ENCODE assay signal across 8 cellular contexts in genomic region chr7:80659120-80660055, GRCh38. TPM values are rescaled to one million over a fixed set of nuclear protein-coding genes. Genes with fewer than 3 reads are reported as not detected.
A peak's percentile ranks its signal among the peaks of the same experiment; 100 is the strongest.
DNase-seq lines count a peak whose midpoint lies in the region; ATAC-seq, FAIRE-seq and TF ChIP-seq lines count a peak whose summit lies in the region.

No MANE protein-coding gene starts in this region.

- TF ChIP-seq EP300 in K562 (IDR thresholded peaks at IDR 0.05; ENCODE audit: low read length) (no peak), HepG2 (IDR thresholded peaks at IDR 0.05; ENCODE audit: low read depth in 2 of 2, low read length in 2 of 2) (no peak), HepG2 (CRISPR knock-in tag; IDR thresholded peaks at IDR 0.05; ENCODE audit: borderline replicate concordance) (no peak)

- H3K9ac ChIP-seq in K562 (ENCODE audit: insufficient read depth in 1 of 2, low read depth in 2 of 2, low read length in 2 of 2), result no peak overlapping the region
- H3K9ac ChIP-seq in HepG2 (ENCODE audit: insufficient read depth, low read depth, low read length), result no peak overlapping the region

- H3K4me1 ChIP-seq in K562 (replicated peaks in 1 of 2; ENCODE audit: control insufficient read depth in 2 of 2, insufficient read depth in 2 of 2, low read length in 2 of 2) (no peaks in the 10 kb centered on the region), HepG2 (ENCODE audit: insufficient read depth, low read length) (peaks cover 22% of the 10 kb centered on the region)

- TF ChIP-seq CTCF in K562 (IDR thresholded peaks at IDR 0.05 in 2 of 3, conservative IDR thresholded peaks at IDR 0.05 in 1 of 3; ENCODE audit: insufficient read depth in 2 of 3, low read depth in 1 of 3, low read length in 3 of 3), result peak in 2 of 3 experiments; percentile 15 to 56; a peak in 4 of 6 replicates
- peak; percentile 60 for TF ChIP-seq CTCF in HepG2 (CRISPR knock-in tag; IDR thresholded peaks at IDR 0.05)

- no peak overlapping the region for H2AFZ ChIP-seq in K562 (ENCODE audit: low read depth, low read length)
- H2AFZ ChIP-seq in HepG2 (ENCODE audit: low read length), result no peak overlapping the region

- POLR2A ChIA-PET in K562 (lab: Yijun Ruan, JAX) (no interaction called here), HepG2 (lab: Yijun Ruan, JAX) (no interaction called here)

- intact Hi-C loops in K562 (cut with micrococcal nuclease), result loop anchor here (5.0 kb wide), 1 partner anchor 602 kb away; no protein-coding TSS in a partner anchor
- intact Hi-C loops in HepG2 (cut with micrococcal nuclease; ENCODE audit: unreplicated experiment), result loop anchor here (1.0 to 10.0 kb wide), 4 partner anchors 206 to 595 kb away; partner anchors contain the start of gene GNAI1

- no peaks in the 10 kb centered on the region for H3K9me1 ChIP-seq in K562 (ENCODE audit: control insufficient read depth, insufficient read depth, low read length)

- no peaks in the 10 kb centered on the region for H4K20me1 ChIP-seq in K562 (replicated peaks; ENCODE audit: control insufficient read depth, insufficient read depth, low read length)
- no peaks in the 10 kb centered on the region for H4K20me1 ChIP-seq in HepG2 (ENCODE audit: insufficient read depth, low read length)

- TF ChIP-seq POLR2A in K562 (conservative IDR thresholded peaks at IDR 0.05) (no peak), HepG2 (IDR thresholded peaks at IDR 0.05; ENCODE audit: insufficient read depth in 1 of 2, low read depth in 2 of 2, low read length in 2 of 2) (no peak)

- H3K27me3 ChIP-seq in K562 (ENCODE audit: control insufficient read depth in 2 of 2, insufficient read depth in 2 of 2, low read length in 2 of 2) (no peaks in the 10 kb centered on the region), HepG2 (ENCODE audit: control insufficient read depth in 1 of 2, insufficient read depth in 2 of 2, low read length in 2 of 2) (no peaks in the 10 kb centered on the region)

- BruUV-seq in K562 (replicated peaks; lab: Mats Ljungman, UMichigan), result no TSS peak
- no TSS peak for BruUV-seq in HepG2 (replicated peaks; lab: Mats Ljungman, UMichigan)

- H3K9me3 ChIP-seq in K562 (replicated peaks; ENCODE audit: control insufficient read depth, insufficient read depth, low read depth, low read length) (no peaks in the 10 kb centered on the region), HepG2 (ENCODE audit: low read length) (no peaks in the 10 kb centered on the region)

- in situ Hi-C loops in K562 (cut with MboI), result no loop called here
- in situ Hi-C loops in HepG2 (cut with HindIII; ENCODE audit: extremely low pct_ligation_motif_present, low pct_unique_long_range_greater_than_20kb), result loop anchor here (5.0 kb wide), 1 partner anchor 227 kb away; no protein-coding TSS in a partner anchor

- FAIRE-seq in K562 (lab: Jason Lieb, UNC) (peak; percentile 19), HepG2 (lab: Jason Lieb, UNC) (no peak)

- no peak overlapping the region for H3K4me2 ChIP-seq in K562 (ENCODE audit: insufficient read depth, low read length)
- no peak overlapping the region for H3K4me2 ChIP-seq in HepG2 (ENCODE audit: low read depth, low read length)

- peak; percentile 27 for DNase-seq in COR-L47 (lab: John Stamatoyannopoulos, UW)
- DNase-seq in NCI-H146 treated with DMSO at 0.1 percent for 48 hours (lab: John Stamatoyannopoulos, UW; ENCODE audit: unreplicated experiment), result peak; percentile 51
- DNase-seq in K562 (ENCODE audit: extremely low read depth in 1 of 4, low spot score in 3 of 4), result peak; percentile 18 to 29 (median 26)
- DNase-seq in HepG2 (ENCODE audit: low spot score), result peak; percentile 26

- CTCF ChIA-PET in K562 (lab: Yijun Ruan, JAX; ENCODE audit: low intra/inter-chr PET ratio), result interaction anchor here (0.6 kb wide), 1 partner anchor 228 kb away, joined by 3 read pairs; no protein-coding TSS in a partner anchor
- CTCF ChIA-PET in HepG2 (lab: Yijun Ruan, JAX; ENCODE audit: low intra/inter-chr PET ratio, low total read pairs), result interaction anchor here (2.8 kb wide), 1 partner anchor 231 kb away, joined by 25 read pairs; no protein-coding TSS in a partner anchor

- WGBS in K562 (ENCODE audit: insufficient coverage, low coverage, missing lambda C conversion rate), result 0% methylated on average over 3 of the region's 3 CpGs
- 5% methylated on average over 3 of the region's 3 CpGs for WGBS in HepG2 (ENCODE audit: low lambda C conversion rate)

- H3K36me3 ChIP-seq in K562 (ENCODE audit: control insufficient read depth, insufficient read depth, low read length) (no peaks in the 10 kb centered on the region), HepG2 (replicated peaks in 1 of 2; ENCODE audit: control insufficient read depth in 1 of 2, insufficient read depth in 2 of 2, low read length in 2 of 2) (no peaks in the 10 kb centered on the region)

- TF ChIP-seq RAD21 in K562 (CRISPR knock-in tag; conservative IDR thresholded peaks at IDR 0.05 in 1 of 2, IDR thresholded peaks at IDR 0.05 in 1 of 2) (peak; percentile 34 to 54), HepG2 (CRISPR knock-in tag; IDR thresholded peaks at IDR 0.05) (no peak)

- H3K27ac ChIP-seq in K562 (ENCODE audit: extremely low read depth, low read depth, low read length) (no peak overlapping the region), HepG2 (ENCODE audit: extremely low read length, insufficient read depth, low read length) (no peak overlapping the region)

- H3K79me2 ChIP-seq in K562 (ENCODE audit: control insufficient read depth, insufficient read depth, low read length) (no peaks in the 10 kb centered on the region), HepG2 (ENCODE audit: insufficient read depth, low read length) (no peaks in the 10 kb centered on the region)

- H3K4me3 ChIP-seq in K562 (no peak overlapping the region), HepG2 (replicated peaks in 1 of 3; ENCODE audit: insufficient read depth in 1 of 3, low read depth in 2 of 3, low read length in 3 of 3) (no peak overlapping the region)

- ATAC-seq in GM21447 (IDR thresholded peaks at IDR 0.05; ENCODE audit: unreplicated experiment) (peak; percentile 67), K562 (no peak), HepG2 (no peak; the same call in 2 of the 3 replicates), HG02642 (IDR thresholded peaks at IDR 0.05; ENCODE audit: poor library complexity, unreplicated experiment) (no peak), HG03520 (IDR thresholded peaks at IDR 0.05; ENCODE audit: unreplicated experiment) (no peak), GM19351 (IDR thresholded peaks at IDR 0.05; ENCODE audit: unreplicated experiment) (no peak)

TF ChIP-seq in K562, 482 proteins besides CTCF, POLR2A, EP300 and RAD21 (continues in another document):
- TF ChIP-seq MTA1 (IDR thresholded peaks at IDR 0.05; ENCODE audit: borderline replicate concordance), result no peak

TF ChIP-seq in HepG2, 621 proteins besides CTCF, POLR2A, EP300 and RAD21:
- TF ChIP-seq KAT8 (CRISPR knock-in tag; IDR thresholded peaks at IDR 0.05) (0 out of 2 replicates have a peak, but pooled peaks have one; percentile 18), STAG1 (CRISPR knock-in tag; IDR thresholded peaks at IDR 0.05) (peak; percentile 65), SALL2 (CRISPR knock-in tag; IDR thresholded peaks at IDR 0.05) (no peak), SMC3 (IDR thresholded peaks at IDR 0.05; ENCODE audit: low read length) (peak; percentile 68; the same call in 1 of the 2 replicates), RFXANK (CRISPR knock-in tag; IDR thresholded peaks at IDR 0.05) (no peak)

RNA-seq across cellular contexts. Expression of gene CD36, which starts 20.9 kb away (rescaled TPM):
- total RNA-seq in K562 (2011; cell fraction: chromatin; rRNA removed; ENCODE audit: low replicate concordance), result 3.9 and 10.0 TPM in 2 replicates
- total RNA-seq in K562 (2011; cell fraction: nucleolus; rRNA removed), result 2.0 and 3.5 TPM in 2 replicates
- 4.2 and 7.2 TPM in 2 replicates for total RNA-seq in K562 (2011; cell fraction: nucleoplasm; rRNA removed)
- total RNA-seq in K562 (2014; rRNA removed), result 0.09 and 0.41 TPM in 2 replicates
- 0.25 and 0.96 TPM in 2 replicates for total RNA-seq in K562 (2014; rRNA removed; fragmentation: Illumina TruSeq; extraction: Trizol)
- total RNA-seq in K562 (2015; rRNA removed; fragmentation: Illumina TruSeq; extraction: Trizol), result 0.18 and 0.30 TPM in 2 replicates
- total RNA-seq in K562 (2021), result 0.42 and 0.72 TPM in 2 replicates
- polyA plus RNA-seq in K562 (2011; rRNA removed), result 1.5 and 4.0 TPM in 2 replicates
- 0.35 and 0.69 TPM in 2 replicates for polyA plus RNA-seq in K562 (2011; cell fraction: cytosol; rRNA removed)
- 0.97 and 1.5 TPM in 2 replicates for polyA plus RNA-seq in K562 (2011; cell fraction: nucleus; rRNA removed)
- polyA plus RNA-seq in K562 (2012), result 0.06 and 0.38 TPM in 2 replicates
- 0.21 and 0.52 TPM in 2 replicates for polyA plus RNA-seq in K562 (2014; fragmentation: Illumina TruSeq; extraction: Trizol)
- under 1 TPM; 0.51 to 0.55 TPM for polyA plus RNA-seq in K562 (2014; fragmentation: Nextera tagmentation; extraction: Ambion mirVana)
- 0.13 and 0.80 TPM in 2 replicates for polyA plus RNA-seq in K562 (2014; rRNA removed)
- polyA minus RNA-seq in K562 (2011; rRNA and poly(A)+ RNA removed), result 1.9 and 4.1 TPM in 2 replicates
- polyA minus RNA-seq in K562 (2011; cell fraction: cytosol; rRNA and poly(A)+ RNA removed), result 1.1 TPM in 1 of 2 replicates, not detected in the other
- polyA minus RNA-seq in K562 (2011; cell fraction: nucleus; rRNA and poly(A)+ RNA removed), result 1.3 and 1.4 TPM in 2 replicates
- total RNA-seq in HepG2 (2016; rRNA removed; fragmentation: Illumina TruSeq; extraction: Trizol), result 3.4 and 4.8 TPM in 2 replicates
- 0.61 and 0.88 TPM in 2 replicates for total RNA-seq in HepG2 (2016; cell fraction: cytosol; rRNA removed; fragmentation: Illumina TruSeq; extraction: Trizol; ENCODE audit: low read depth)
- total RNA-seq in HepG2 (2016; cell fraction: insoluble cytoplasmic fraction; rRNA removed; fragmentation: Illumina TruSeq; extraction: Trizol), result 2.4 and 4.7 TPM in 2 replicates
- total RNA-seq in HepG2 (2016; cell fraction: membrane; rRNA removed; fragmentation: Illumina TruSeq; extraction: Trizol), result 1.3 and 1.5 TPM in 2 replicates
- 6.2 and 8.1 TPM in 2 replicates for total RNA-seq in HepG2 (2016; cell fraction: nucleus; rRNA removed; fragmentation: Illumina TruSeq; extraction: Trizol)
- 1.9 and 2.8 TPM in 2 replicates for polyA plus RNA-seq in HepG2 (2011; rRNA removed)
- polyA plus RNA-seq in HepG2 (2011; cell fraction: cytosol; rRNA removed), result 1.1 and 1.4 TPM in 2 replicates
- 0.93 and 1.5 TPM in 2 replicates for polyA plus RNA-seq in HepG2 (2011; cell fraction: nucleus; rRNA removed)
- polyA plus RNA-seq in HepG2 (2012), result 2.1 and 4.0 TPM in 2 replicates
- polyA plus RNA-seq in HepG2 (2016; cell fraction: cytosol; fragmentation: Illumina TruSeq; extraction: Trizol; ENCODE audit: low read depth), result 0.34 and 0.44 TPM in 2 replicates
- polyA plus RNA-seq in HepG2 (2016; cell fraction: insoluble cytoplasmic fraction; fragmentation: Illumina TruSeq; extraction: Trizol; ENCODE audit: low read depth), result 1.2 and 1.7 TPM in 2 replicates
- polyA plus RNA-seq in HepG2 (2016; cell fraction: membrane; fragmentation: Illumina TruSeq; extraction: Trizol; ENCODE audit: low read depth), result 0.30 and 0.38 TPM in 2 replicates
- 4.3 TPM in 2 replicates for polyA plus RNA-seq in HepG2 (2016; cell fraction: nucleus; fragmentation: Illumina TruSeq; extraction: Trizol; ENCODE audit: insufficient read depth, low read depth)
- polyA minus RNA-seq in HepG2 (2011; rRNA and poly(A)+ RNA removed; ENCODE audit: low replicate concordance), result 0.05 and 2.6 TPM in 2 replicates
- polyA minus RNA-seq in HepG2 (2011; cell fraction: cytosol; rRNA and poly(A)+ RNA removed), result 1.4 and 3.9 TPM in 2 replicates
- 5.0 and 6.0 TPM in 2 replicates for polyA minus RNA-seq in HepG2 (2011; cell fraction: nucleus; rRNA and poly(A)+ RNA removed)
